In the genomic region with DNA sequence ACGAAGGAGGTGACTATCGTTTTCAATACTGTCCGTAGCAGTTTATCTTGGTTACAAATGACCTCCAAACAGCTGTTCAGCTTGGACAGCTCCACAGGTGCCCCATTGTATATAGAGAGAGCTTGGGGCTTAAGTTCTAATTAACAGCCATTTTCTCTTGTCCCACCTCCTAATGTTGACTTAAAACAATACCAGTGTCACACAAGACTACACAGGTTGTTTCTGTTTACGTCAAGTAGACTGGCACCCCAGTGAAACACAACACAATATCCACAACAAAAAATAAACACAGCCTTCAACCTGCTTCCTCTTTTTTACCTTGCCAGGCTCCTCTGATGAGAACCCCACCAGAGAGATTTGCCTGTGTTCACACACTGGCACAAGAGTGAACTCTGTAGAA, we compare ENCODE assay signal across 12 cellular contexts.
DNase-seq lines count a peak whose midpoint lies in the region; ATAC-seq and FAIRE-seq lines count a peak whose summit lies in the region.
"Had no signal": no experiment of that assay in that cellular context is flagged by ENCODE, and none has a peak within 500 bp of the region (broad histone marks: within the 10 kb centered on the region; RNA-seq: fewer than 3 reads in every experiment).

No MANE protein-coding gene starts in this region.

- FAIRE-seq in urothelium cell line (lab: Jason Lieb, UNC): no peak
- FAIRE-seq: A549 had no signal

- peak overlapping the region; percentile 77 for H3K27ac Mint-ChIP-seq in stimulated activated naive B cell treated with anti-CD40 and anti-IgM and Interleukin-4, amounts not matched to agents 10 μg/mL and 1 μg/mL and 100 μg/mL, for 72 hours

- peaks cover 0 to 2% of the 10 kb centered on the region in 2 donors for H3K9me3 Mint-ChIP-seq in stimulated activated naive B cell treated with anti-CD40 and anti-IgM and Interleukin-4, amounts not matched to agents 10 μg/mL and 1 μg/mL and 100 μg/mL, for 72 hours

- H3K36me3 Mint-ChIP-seq in stimulated activated naive B cell treated with anti-CD40 and anti-IgM and Interleukin-4, amounts not matched to agents 10 μg/mL and 1 μg/mL and 100 μg/mL, for 72 hours: no peaks in the 10 kb centered on the region

- peak; percentile 57 for DNase-seq in NCI-H2029 (lab: John Stamatoyannopoulos, UW)
- DNase-seq in NCI-H2029 treated with DMSO at 0.1 percent for 48 hours (lab: John Stamatoyannopoulos, UW): no peak
- peak; percentile 7 for DNase-seq in NAMALWA (ENCODE audit: low spot score)
- peak; percentile 25 for DNase-seq in stimulated activated naive B cell treated with anti-CD40 and anti-IgM and Interleukin-4, amounts not matched to agents 10 μg/mL and 1 μg/mL and 100 μg/mL, for 72 hours
- no peak for DNase-seq in urothelium cell line (ENCODE audit: low spot score)
- DNase-seq: central memory CD4-positive, alpha-beta T cell; thyroid gland had no signal

- H3K27me3 Mint-ChIP-seq in stimulated activated naive B cell treated with anti-CD40 and anti-IgM and Interleukin-4, amounts not matched to agents 10 μg/mL and 1 μg/mL and 100 μg/mL, for 72 hours: no peaks in the 10 kb centered on the region

- H3K4me1 Mint-ChIP-seq in stimulated activated naive B cell treated with anti-CD40 and anti-IgM and Interleukin-4, amounts not matched to agents 10 μg/mL and 1 μg/mL and 100 μg/mL, for 72 hours: peaks cover 16 to 22% of the 10 kb centered on the region in 2 donors

- ATAC-seq in HG02884 (IDR thresholded peaks at IDR 0.05; ENCODE audit: unreplicated experiment) (peak; percentile 54), HG02840 (IDR thresholded peaks at IDR 0.05; ENCODE audit: low FRiP score, unreplicated experiment) (no peak), GM19328 (IDR thresholded peaks at IDR 0.05; ENCODE audit: unreplicated experiment) (no peak)
- ATAC-seq in stimulated activated naive B cell treated with anti-CD40 and anti-IgM and Interleukin-4, amounts not matched to agents 10 μg/mL and 1 μg/mL and 100 μg/mL, for 72 hours (replicated peaks): peak; percentile 80 to 82
- ATAC-seq: A549, gastroesophageal sphincter had no signal

- H3K4me3 Mint-ChIP-seq in stimulated activated naive B cell treated with anti-CD40 and anti-IgM and Interleukin-4, amounts not matched to agents 10 μg/mL and 1 μg/mL and 100 μg/mL, for 72 hours: peak overlapping the region; percentile 49 to 62

Comparison
In these comparisons a context has a peak if more than half of its experiments do, and no peak if none do; other contexts are left out.
1. DNase-seq: peak in NCI-H2029 (single experiment), NAMALWA (single experiment) and stimulated activated naive B cell treated with anti-CD40 and anti-IgM and Interleukin-4, amounts not matched to agents 10 μg/mL and 1 μg/mL and 100 μg/mL, for 72 hours (single experiment); none in NCI-H2029 treated with DMSO at 0.1 percent for 48 hours (single experiment) and urothelium cell line (single experiment).
2. ATAC-seq: peak in HG02884 (single experiment) and stimulated activated naive B cell treated with anti-CD40 and anti-IgM and Interleukin-4, amounts not matched to agents 10 μg/mL and 1 μg/mL and 100 μg/mL, for 72 hours (2 of 2); none in HG02840 (single experiment) and GM19328 (single experiment).